34 cellular contexts compared by ENCODE assay signal in genomic region chr20:50557549-50558134, GRCh38. TPM values are rescaled to one million over a fixed set of nuclear protein-coding genes. Genes with fewer than 3 reads are reported as not detected.
DNase-seq lines count a peak whose midpoint lies in the region; ATAC-seq and TF ChIP-seq lines count a peak whose summit lies in the region.
"Had no signal": no experiment of that assay in that cellular context is flagged by ENCODE, and none has a peak within 500 bp of the region (broad histone marks: within the 10 kb centered on the region; RNA-seq: fewer than 3 reads in every experiment).

No MANE protein-coding gene starts in this region.

- H3K9me3 ChIP-seq in PC-3 (ENCODE audit: low read length) (no peaks in the 10 kb centered on the region), smooth muscle cell (replicated peaks; ENCODE audit: low read depth) (no peaks in the 10 kb centered on the region), SJCRH30 (replicated peaks) (no peaks in the 10 kb centered on the region; the same call in 1 of the 2 replicates)
- H3K9me3 ChIP-seq: esophagus muscularis mucosa, sigmoid colon had no signal

- POLR2A ChIA-PET in PC-3 (lab: Charles Lee; ENCODE audit: unreplicated experiment), result no interaction called here

- no peak for DNase-seq in activated naive CD8-positive, alpha-beta T cell treated with anti-CD3 and anti-CD28 coated beads for 36 hours
- DNase-seq in PC-3, result no peak
- no peak for DNase-seq in chondrocyte (ENCODE audit: low spot score)
- DNase-seq in smooth muscle cell (lab: John Stamatoyannopoulos, UW; ENCODE audit: unreplicated experiment), result no peak
- no peak for DNase-seq in mucosa of gallbladder (ENCODE audit: low spot score)
- no peak for DNase-seq in SJCRH30
- no peak for DNase-seq in SW 1271 (lab: John Stamatoyannopoulos, UW)
- DNase-seq: activated CD4-positive, alpha-beta T cell treated with anti-CD3 and anti-CD28 coated beads for 4 hours; activated CD8-positive, alpha-beta memory T cell treated with anti-CD3 and anti-CD28 coated beads, Interleukin-2, amount 10 ng/mL, durations not matched to agents 7 days and 5 days; activated naive CD4-positive, alpha-beta T cell treated with anti-CD3 and anti-CD28 coated beads, Interleukin-2, amount 50 U/mL, for 16 hours; aorta; caudate nucleus; effector memory CD8-positive, alpha-beta T cell; foreskin fibroblast; H7; kidney; naive B cell; NCI-H1417 treated with DMSO at 0.1 percent for 48 hours; NCI-H2081; NCI-H524 treated with DMSO at 0.1 percent for 48 hours; NK-92 treated with Interleukin-12 subunit alpha and Interleukin-12 subunit beta, amount 100 ng/mL, for 24 hours; SHP77; sigmoid colon; stimulated activated CD4-positive, alpha-beta T cell treated with anti-CD3 and anti-CD28 coated beads, Interleukin-15, amount 100 ng/mL, for 24 hours; stimulated activated CD4-positive, alpha-beta T cell treated with anti-CD3 and anti-CD28 coated beads, Interleukin-4, amount 100 ng/mL, for 4 hours; T-helper 9 cell; trophoblast cell had no signal

- peak overlapping the region; percentile 47 for H3K27ac ChIP-seq in PC-3 (ENCODE audit: low read length)
- H3K27ac ChIP-seq in smooth muscle cell (ENCODE audit: low read depth), result peak overlapping the region; percentile 98
- no peak overlapping the region for H3K27ac ChIP-seq in SJCRH30
- H3K27ac ChIP-seq: BLaER1 treated with 17β-estradiol and CSF1 and Interleukin-3, amounts not matched to agents 10 nM and 100 nM; esophagus muscularis mucosa; KMS-11; sigmoid colon; VCaP had no signal

- H3K4me1 ChIP-seq in PC-3 (ENCODE audit: insufficient read depth, low read length), result peaks cover 41% of the 10 kb centered on the region
- peaks cover 20% of the 10 kb centered on the region for H3K4me1 ChIP-seq in smooth muscle cell (ENCODE audit: low read depth)
- H3K4me1 ChIP-seq in SJCRH30, result peaks cover 18% of the 10 kb centered on the region

- no peaks in the 10 kb centered on the region for H3K9me3 Mint-ChIP-seq in activated naive CD8-positive, alpha-beta T cell (ENCODE audit: low read depth)
- peaks cover 2% of the 10 kb centered on the region for H3K9me3 Mint-ChIP-seq in activated naive CD8-positive, alpha-beta T cell treated with anti-CD3 and anti-CD28 coated beads for 36 hours
- H3K9me3 Mint-ChIP-seq in chondrocyte (ENCODE audit: low read depth), result no peaks in the 10 kb centered on the region
- H3K9me3 Mint-ChIP-seq: effector memory CD8-positive, alpha-beta T cell; mesothelial cell of epicardium; stimulated activated memory B cell treated with anti-CD40 and anti-IgM and Interleukin-4, amounts not matched to agents 10 μg/mL and 1 μg/mL and 100 μg/mL, for 72 hours had no signal

- TF ChIP-seq CTCF in PC-3 (conservative IDR thresholded peaks at IDR 0.05; ENCODE audit: low read depth, low read length) (no peak), chondrocyte (IDR thresholded peaks at IDR 0.05) (no peak), smooth muscle cell (IDR thresholded peaks at IDR 0.05; ENCODE audit: borderline replicate concordance, insufficient read depth, poor library complexity, severe bottlenecking) (no peak)

- H3K4me1 Mint-ChIP-seq in activated naive CD8-positive, alpha-beta T cell (ENCODE audit: low read depth), result peaks cover 41% of the 10 kb centered on the region
- H3K4me1 Mint-ChIP-seq in activated naive CD8-positive, alpha-beta T cell treated with anti-CD3 and anti-CD28 coated beads for 36 hours, result peaks cover 43% of the 10 kb centered on the region
- H3K4me1 Mint-ChIP-seq in chondrocyte (ENCODE audit: low read depth), result peaks cover 48% of the 10 kb centered on the region

- 97% methylated on average over 11 of the region's 11 CpGs for WGBS in smooth muscle cell (ENCODE audit: low lambda C conversion rate)

- H3K9ac ChIP-seq in PC-3 (ENCODE audit: low read length), result no peak overlapping the region
- peak overlapping the region; percentile 38 for H3K9ac ChIP-seq in smooth muscle cell (ENCODE audit: low read depth)
- H3K9ac ChIP-seq: BLaER1 treated with 17β-estradiol and CSF1 and Interleukin-3, amounts not matched to agents 10 nM and 100 nM; KMS-11 had no signal

- peaks cover 4% of the 10 kb centered on the region for H3K36me3 Mint-ChIP-seq in activated naive CD8-positive, alpha-beta T cell
- H3K36me3 Mint-ChIP-seq in activated naive CD8-positive, alpha-beta T cell treated with anti-CD3 and anti-CD28 coated beads for 36 hours, result peaks cover 30% of the 10 kb centered on the region
- H3K36me3 Mint-ChIP-seq in chondrocyte (ENCODE audit: low read depth), result peaks cover 2% of the 10 kb centered on the region

- peak overlapping the region; percentile 37; the same call in 1 of the 2 replicates for H3K4me2 ChIP-seq in PC-3 (ENCODE audit: low read length)
- H3K4me2 ChIP-seq in smooth muscle cell, result no peak overlapping the region
- H3K4me2 ChIP-seq: BLaER1 treated with 17β-estradiol and CSF1 and Interleukin-3, amounts not matched to agents 10 nM and 100 nM; KMS-11 had no signal

- H3K36me3 ChIP-seq in PC-3 (ENCODE audit: low read depth, low read length) (peaks cover 7% of the 10 kb centered on the region; the same call in 1 of the 2 replicates), smooth muscle cell (ENCODE audit: low read depth) (no peaks in the 10 kb centered on the region), SJCRH30 (peaks cover 20% of the 10 kb centered on the region)

- no peaks in the 10 kb centered on the region for H3K9me2 ChIP-seq in PC-3 (replicated peaks; ENCODE audit: low read length)

- BruUV-seq in PC-3 (replicated peaks; lab: Mats Ljungman, UMichigan), result no TSS peak

- H3K27me3 Mint-ChIP-seq in activated naive CD8-positive, alpha-beta T cell, result no peaks in the 10 kb centered on the region
- no peaks in the 10 kb centered on the region for H3K27me3 Mint-ChIP-seq in activated naive CD8-positive, alpha-beta T cell treated with anti-CD3 and anti-CD28 coated beads for 36 hours
- H3K27me3 Mint-ChIP-seq in chondrocyte (ENCODE audit: low read depth), result no peaks in the 10 kb centered on the region
- H3K27me3 Mint-ChIP-seq: activated CD8-positive, alpha-beta memory T cell treated with anti-CD3 and anti-CD28 coated beads, Interleukin-2, amount 10 ng/mL, durations not matched to agents 7 days and 5 days; effector memory CD8-positive, alpha-beta T cell; naive B cell; stimulated activated memory B cell treated with anti-CD40 and anti-IgM and Interleukin-4, amounts not matched to agents 10 μg/mL and 1 μg/mL and 100 μg/mL, for 72 hours had no signal

- no peaks in the 10 kb centered on the region for H4K20me1 ChIP-seq in PC-3 (ENCODE audit: low read length)
- peaks cover 41% of the 10 kb centered on the region for H4K20me1 ChIP-seq in smooth muscle cell (ENCODE audit: low read depth)

- peak overlapping the region; percentile 59 for H3K27ac Mint-ChIP-seq in activated naive CD8-positive, alpha-beta T cell
- H3K27ac Mint-ChIP-seq in activated naive CD8-positive, alpha-beta T cell treated with anti-CD3 and anti-CD28 coated beads for 36 hours, result no peak overlapping the region
- peak overlapping the region; percentile 77 for H3K27ac Mint-ChIP-seq in chondrocyte (ENCODE audit: unreplicated experiment)
- H3K27ac Mint-ChIP-seq: activated CD8-positive, alpha-beta memory T cell treated with anti-CD3 and anti-CD28 coated beads, Interleukin-2, amount 10 ng/mL, durations not matched to agents 7 days and 5 days; effector memory CD8-positive, alpha-beta T cell; mesothelial cell of epicardium; stimulated activated memory B cell treated with anti-CD40 and anti-IgM and Interleukin-4, amounts not matched to agents 10 μg/mL and 1 μg/mL and 100 μg/mL, for 72 hours had no signal

- H2AFZ ChIP-seq in PC-3 (ENCODE audit: low read length) (no peak overlapping the region), smooth muscle cell (ENCODE audit: low read depth) (no peak overlapping the region)

- peaks cover 37% of the 10 kb centered on the region for H3K79me2 ChIP-seq in PC-3 (ENCODE audit: low read length)
- peaks cover 68% of the 10 kb centered on the region for H3K79me2 ChIP-seq in smooth muscle cell (ENCODE audit: low read depth)

- H3K4me3 Mint-ChIP-seq in activated naive CD8-positive, alpha-beta T cell, result no peak overlapping the region
- H3K4me3 Mint-ChIP-seq in activated naive CD8-positive, alpha-beta T cell treated with anti-CD3 and anti-CD28 coated beads for 36 hours, result no peak overlapping the region
- no peak overlapping the region for H3K4me3 Mint-ChIP-seq in chondrocyte (ENCODE audit: unreplicated experiment)
- H3K4me3 Mint-ChIP-seq: activated CD8-positive, alpha-beta memory T cell treated with anti-CD3 and anti-CD28 coated beads, Interleukin-2, amount 10 ng/mL, durations not matched to agents 7 days and 5 days; effector memory CD8-positive, alpha-beta T cell; mesothelial cell of epicardium; naive B cell; stimulated activated memory B cell treated with anti-CD40 and anti-IgM and Interleukin-4, amounts not matched to agents 10 μg/mL and 1 μg/mL and 100 μg/mL, for 72 hours had no signal

- H3K4me3 ChIP-seq in PC-3 (ENCODE audit: low read length), result no peak overlapping the region
- H3K4me3 ChIP-seq in smooth muscle cell, result no peak overlapping the region
- H3K4me3 ChIP-seq in SJCRH30, result no peak overlapping the region
- H3K4me3 ChIP-seq: BLaER1 treated with 17β-estradiol and CSF1 and Interleukin-3, amounts not matched to agents 10 nM and 100 nM; esophagus muscularis mucosa; sigmoid colon had no signal

- CTCF ChIA-PET in PC-3 (lab: Charles Lee), result interaction anchor here (1.0 kb wide), 1 partner anchor 74 kb away, joined by 4 read pairs; no protein-coding TSS in a partner anchor

- H3K27me3 ChIP-seq in PC-3 (ENCODE audit: low read length) (no peaks in the 10 kb centered on the region), smooth muscle cell (ENCODE audit: low read depth) (no peaks in the 10 kb centered on the region), SJCRH30 (no peaks in the 10 kb centered on the region)
- H3K27me3 ChIP-seq: BLaER1 treated with 17β-estradiol and CSF1 and Interleukin-3, amounts not matched to agents 10 nM and 100 nM; esophagus muscularis mucosa; sigmoid colon had no signal

- intact Hi-C loops in PC-3 (cut with micrococcal nuclease), result no loop called here

- H3F3A ChIP-seq in PC-3 (ENCODE audit: low read length, unreplicated experiment) (peaks cover 7% of the 10 kb centered on the region), smooth muscle cell (ENCODE audit: low read depth) (peaks cover 20% of the 10 kb centered on the region)

- no peak for ATAC-seq in PC-3
- ATAC-seq: activated CD8-positive, alpha-beta memory T cell treated with anti-CD3 and anti-CD28 coated beads, Interleukin-2, amount 10 ng/mL, durations not matched to agents 7 days and 5 days; effector memory CD8-positive, alpha-beta T cell; stimulated activated memory B cell treated with anti-CD40 and anti-IgM and Interleukin-4, amounts not matched to agents 10 μg/mL and 1 μg/mL and 100 μg/mL, for 72 hours had no signal

RNA-seq across cellular contexts. Expression of gene PTPN1, which starts 47.5 kb away (rescaled TPM):
- total RNA-seq in activated naive CD8-positive, alpha-beta T cell treated with anti-CD3 and anti-CD28 coated beads for 36 hours, result 10 to 100 TPM; 53.0 to 54.0 TPM
- 47.2 and 47.7 TPM in 2 replicates for total RNA-seq in PC-3 (2014; rRNA removed)
- 30.3 to 32.4 TPM (median 30.8 TPM) in 3 replicates for total RNA-seq in chondrocyte
- 28.9 and 35.6 TPM in 2 replicates for total RNA-seq in smooth muscle cell
- 16.1 and 19.4 TPM in 2 replicates for polyA plus RNA-seq in smooth muscle cell
- 24.0 TPM for total RNA-seq in mucosa of gallbladder
- 64.3 and 72.3 TPM in 2 replicates for total RNA-seq in SJCRH30 (2014; rRNA removed; shearing (Covaris generic))
